8 cellular contexts compared by ENCODE assay signal in the genomic region with DNA sequence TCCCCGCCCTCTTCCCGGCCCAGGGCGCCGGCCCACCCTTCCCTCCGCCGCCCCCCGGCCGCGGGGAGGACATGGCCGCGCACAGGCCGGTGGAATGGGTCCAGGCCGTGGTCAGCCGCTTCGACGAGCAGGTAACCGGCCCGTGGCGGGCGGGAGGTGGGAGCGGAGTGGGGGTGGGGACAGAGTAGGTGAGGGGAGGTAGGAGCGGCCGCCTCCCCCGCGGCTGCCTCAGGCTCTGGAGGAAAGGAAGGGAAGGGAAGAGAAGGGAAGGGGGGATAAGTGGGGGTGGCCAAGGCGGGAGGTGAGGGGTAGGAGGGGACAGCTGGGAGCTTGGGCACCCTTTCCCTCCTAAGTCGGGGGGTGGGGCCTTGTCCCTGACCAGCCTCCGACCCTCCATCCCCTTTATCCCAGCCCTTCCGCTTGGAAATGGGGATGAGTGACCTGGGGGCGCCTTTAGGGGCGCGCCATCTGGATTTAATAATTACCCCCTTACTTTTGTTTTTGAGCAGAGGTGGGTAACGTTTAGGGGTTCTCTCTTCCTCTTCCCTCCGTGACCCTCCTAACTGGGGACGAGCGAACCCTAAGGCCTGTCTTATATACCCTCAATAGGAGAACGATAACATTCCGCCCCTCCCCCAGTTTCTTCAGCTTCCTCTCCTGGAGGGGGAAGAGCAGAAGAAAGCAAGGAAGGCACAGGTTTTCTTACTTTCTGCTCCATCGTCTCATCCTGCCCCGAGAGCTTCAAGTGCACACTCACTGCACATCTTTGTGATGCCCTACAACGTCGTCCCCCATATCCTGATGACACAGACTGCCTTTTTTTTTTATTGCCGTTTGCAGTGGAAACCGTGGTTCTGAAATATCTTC. TPM values are rescaled to one million over a fixed set of nuclear protein-coding genes. Genes with fewer than 3 reads are reported as not detected.
DNase-seq lines count a peak whose midpoint lies in the region; ATAC-seq lines count a peak whose summit lies in the region.

No MANE protein-coding gene starts in this region.

- no peaks in the 10 kb centered on the region for H3K9me3 Mint-ChIP-seq in activated naive CD8-positive, alpha-beta T cell treated with anti-CD3 and anti-CD28 coated beads for 36 hours

- ATAC-seq in HG03442 (IDR thresholded peaks at IDR 0.05; ENCODE audit: unreplicated experiment): peak; percentile 20

- peak overlapping the region; percentile 83 for H3K27ac Mint-ChIP-seq in activated naive CD8-positive, alpha-beta T cell treated with anti-CD3 and anti-CD28 coated beads for 36 hours

- no peaks in the 10 kb centered on the region for H3K27me3 Mint-ChIP-seq in activated naive CD8-positive, alpha-beta T cell treated with anti-CD3 and anti-CD28 coated beads for 36 hours

- peak overlapping the region; percentile 93 for H3K4me3 Mint-ChIP-seq in activated naive CD8-positive, alpha-beta T cell treated with anti-CD3 and anti-CD28 coated beads for 36 hours

- intact Hi-C loops in head of caudate nucleus (cut with DNase I): loop anchor here (10.0 kb wide), 1 partner anchor 119 kb away; no protein-coding TSS in a partner anchor

- no peaks in the 10 kb centered on the region for H3K36me3 Mint-ChIP-seq in activated naive CD8-positive, alpha-beta T cell treated with anti-CD3 and anti-CD28 coated beads for 36 hours

- H3K4me1 Mint-ChIP-seq in activated naive CD8-positive, alpha-beta T cell treated with anti-CD3 and anti-CD28 coated beads for 36 hours: peaks cover 11% of the 10 kb centered on the region

- DNase-seq in NCI-H2081 (lab: John Stamatoyannopoulos, UW) (peak; percentile 9 to 17), NCI-H2081 treated with DMSO at 0.1 percent for 48 hours (lab: John Stamatoyannopoulos, UW) (no peak), RPMI8226 (peak; percentile 38), head of caudate nucleus (peak in 40 of 42 donors; percentile 21 to 79 (median 52)), nucleus accumbens (lab: John Stamatoyannopoulos, UW) (peak in 45 of 56 donors; percentile 3 to 75 (median 47)), AML-193 (lab: John Stamatoyannopoulos, UW) (no peak)
- DNase-seq in activated naive CD8-positive, alpha-beta T cell treated with anti-CD3 and anti-CD28 coated beads for 36 hours: peak; percentile 26

RNA-seq across cellular contexts. Expression of a gene that starts 0.7 kb away (rescaled TPM):
- total RNA-seq in activated naive CD8-positive, alpha-beta T cell treated with anti-CD3 and anti-CD28 coated beads for 36 hours: 10 to 100 TPM; 21.0 to 22.8 TPM

Comparison
In these comparisons a context has a peak if more than half of its experiments do, and no peak if none do; other contexts are left out.
1. DNase-seq: peak in NCI-H2081 (2 of 2), RPMI8226 (single experiment), activated naive CD8-positive, alpha-beta T cell treated with anti-CD3 and anti-CD28 coated beads for 36 hours (single experiment), head of caudate nucleus (40 of 42) and nucleus accumbens (45 of 56); none in NCI-H2081 treated with DMSO at 0.1 percent for 48 hours (single experiment) and AML-193 (0 of 2).